In the genomic region with DNA sequence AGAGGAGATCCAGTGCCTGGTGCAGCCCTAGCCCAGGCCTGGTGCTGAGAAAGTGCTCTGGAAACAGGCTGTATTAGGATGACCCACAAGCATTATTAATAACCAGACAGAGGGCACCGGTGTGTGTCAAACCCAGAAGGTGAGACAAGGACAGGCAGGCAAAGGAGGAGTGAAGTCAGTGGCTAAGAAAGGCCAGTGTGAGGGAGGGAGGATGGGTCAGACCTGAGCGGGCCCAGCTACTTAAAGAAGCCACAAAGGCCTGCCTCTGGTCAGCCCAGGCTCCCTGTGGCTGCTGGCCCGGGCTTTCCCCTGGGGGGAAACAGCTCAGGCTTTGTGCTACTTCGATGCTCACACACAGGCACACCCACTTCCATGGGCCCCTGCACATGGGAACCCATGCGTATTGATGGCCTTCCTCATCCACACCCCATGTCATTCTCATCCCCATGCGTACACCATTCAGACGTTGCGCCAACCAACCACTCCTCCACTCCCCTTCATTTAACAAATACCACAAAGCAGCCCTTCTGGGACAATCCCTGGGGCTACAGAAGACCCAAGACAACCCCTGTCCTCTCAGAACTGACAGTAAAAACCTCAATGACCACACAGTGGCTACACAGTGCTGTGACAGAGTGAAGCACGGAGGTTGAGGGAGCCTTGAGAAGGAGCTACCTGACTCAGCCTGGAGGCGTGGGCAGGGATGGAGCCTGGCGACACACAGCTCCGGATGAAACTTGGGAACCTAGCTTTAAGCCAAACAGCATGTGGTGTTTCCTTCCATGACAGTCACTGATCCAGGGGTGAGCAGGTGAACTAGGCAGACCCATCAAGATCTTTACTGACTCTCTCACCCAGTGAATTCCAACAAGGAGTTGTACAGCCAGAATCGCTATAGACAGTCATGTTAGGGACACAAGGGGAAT, we compare ENCODE assay signal across 15 cellular contexts. TPM values are rescaled to one million over a fixed set of nuclear protein-coding genes. Genes with fewer than 3 reads are reported as not detected.
A peak's percentile ranks its signal among the peaks of the same experiment; 100 is the strongest.
DNase-seq lines count a peak whose midpoint lies in the region; ATAC-seq and TF ChIP-seq lines count a peak whose summit lies in the region.
"Had no signal": no experiment of that assay in that cellular context is flagged by ENCODE, and none has a peak within 500 bp of the region (broad histone marks: within the 10 kb centered on the region; RNA-seq: fewer than 3 reads in every experiment).

No MANE protein-coding gene starts in this region.

- H4K20me1 ChIP-seq in BLaER1 treated with 17β-estradiol and CSF1 and Interleukin-3, amounts not matched to agents 10 nM and 100 nM = no peaks in the 10 kb centered on the region

- CTCF ChIA-PET in WTC11 (lab: Charles Lee) = interaction anchor here (1.0 to 2.3 kb wide), 13 partner anchors 15 to 140 kb away, joined by 3 to 9 read pairs (median 6); partner anchors contain the start of gene MTM1

- peaks cover 4 to 19% (median 14%) of the 10 kb centered on the region in 11 experiments; a peak in 13 of 22 replicates for H3K9me3 ChIP-seq in BLaER1 treated with 17β-estradiol and CSF1 and Interleukin-3, amounts not matched to agents 10 nM and 100 nM (replicated peaks in 1 of 11)
- H3K9me3 ChIP-seq: heart right ventricle had no signal

- peak overlapping the region; percentile 15 to 92 (median 73); a peak in 20 of 22 replicates for H3K4me2 ChIP-seq in BLaER1 treated with 17β-estradiol and CSF1 and Interleukin-3, amounts not matched to agents 10 nM and 100 nM

- ATAC-seq in GM19328 (IDR thresholded peaks at IDR 0.05; ENCODE audit: unreplicated experiment) (peak; percentile 32), HG02885 (IDR thresholded peaks at IDR 0.05; ENCODE audit: poor library complexity, unreplicated experiment) (peak; percentile 49), WTC11 (no peak)

- DNase-seq in MV-4-11 (lab: John Stamatoyannopoulos, UW) (peak; percentile 6), cerebellar nuclear complex (lab: John Stamatoyannopoulos, UW) (no peak), WTC11 (ENCODE audit: low spot score) (no peak), NCI-H128 (lab: John Stamatoyannopoulos, UW; ENCODE audit: unreplicated experiment) (no peak), NCI-H1930 (lab: John Stamatoyannopoulos, UW) (no peak)
- DNase-seq: heart right ventricle; stimulated activated CD4-positive, alpha-beta T cell treated with anti-CD3 and anti-CD28 coated beads, Interleukin-4, amount 100 ng/mL, for 24 hours had no signal

- TF ChIP-seq CTCF in WTC11 (IDR thresholded peaks at IDR 0.05) = no peak

- H3K36me3 Mint-ChIP-seq in WTC11 = no peaks in the 10 kb centered on the region
- H3K36me3 Mint-ChIP-seq: IgD-negative memory B cell had no signal

- H3K27ac ChIP-seq in BLaER1 treated with 17β-estradiol and CSF1 and Interleukin-3, amounts not matched to agents 10 nM and 100 nM = peak overlapping the region in 1 of 11 experiments; percentile 5; a peak in 1 of 22 replicates

- H3K4me1 Mint-ChIP-seq in WTC11 = peaks cover 14% of the 10 kb centered on the region

- H3K9ac ChIP-seq in BLaER1 treated with 17β-estradiol and CSF1 and Interleukin-3, amounts not matched to agents 10 nM and 100 nM = peak overlapping the region in 3 of 11 experiments; percentile 9 to 21 (median 12); a peak in 3 of 22 replicates

- H3K36me3 ChIP-seq in BLaER1 treated with 17β-estradiol and CSF1 and Interleukin-3, amounts not matched to agents 10 nM and 100 nM = no peaks in the 10 kb centered on the region
- H3K36me3 ChIP-seq: heart right ventricle had no signal

- peaks cover 24% of the 10 kb centered on the region for H3K27me3 Mint-ChIP-seq in WTC11 (ENCODE audit: low read depth)
- H3K27me3 Mint-ChIP-seq: dendritic cell treated with granulocyte-macrophage colony-stimulating factor and Interleukin-4, amounts not matched to agents 40 ng/mL and 50 ng/mL, for 4 days had no signal

- no peak overlapping the region for H3K4me3 Mint-ChIP-seq in WTC11
- H3K4me3 Mint-ChIP-seq: activated T-helper 1 cell treated with anti-CD3 and anti-CD28 coated beads, Interleukin-12 subunit alpha, Interleukin-12 subunit beta, Interleukin-2, Interleukin-4 antibody, amounts not matched to agents 30 ng/mL and 10 ng/mL and 1 ng/mL, durations not matched to agents 14 hours and 24 hours and 36 hours; dendritic cell treated with granulocyte-macrophage colony-stimulating factor and Interleukin-4, amounts not matched to agents 40 ng/mL and 50 ng/mL, for 4 days; T-helper 2 cell treated with Interferon-gamma antibody and Interleukin-4, amounts not matched to agents 5 μg/mL and 100 μg/mL, for 36 hours had no signal

- POLR2A ChIA-PET in WTC11 (lab: Charles Lee) = interaction anchor here (0.6 kb wide), 1 partner anchor 177 kb away, joined by 3 read pairs; no protein-coding TSS in a partner anchor

- no peak overlapping the region for H3K27ac Mint-ChIP-seq in WTC11
- H3K27ac Mint-ChIP-seq: activated T-helper 1 cell treated with anti-CD3 and anti-CD28 coated beads, Interleukin-12 subunit alpha, Interleukin-12 subunit beta, Interleukin-2, Interleukin-4 antibody, amounts not matched to agents 30 ng/mL and 10 ng/mL and 1 ng/mL, durations not matched to agents 14 hours and 24 hours and 36 hours; dendritic cell treated with granulocyte-macrophage colony-stimulating factor and Interleukin-4, amounts not matched to agents 40 ng/mL and 50 ng/mL, for 4 days; nephron; T-helper 2 cell treated with Interferon-gamma antibody and Interleukin-4, amounts not matched to agents 5 μg/mL and 100 μg/mL, for 36 hours had no signal

- no peaks in the 10 kb centered on the region for H3K27me3 ChIP-seq in BLaER1 treated with 17β-estradiol and CSF1 and Interleukin-3, amounts not matched to agents 10 nM and 100 nM

- no peak overlapping the region for H3K4me3 ChIP-seq in BLaER1 treated with 17β-estradiol and CSF1 and Interleukin-3, amounts not matched to agents 10 nM and 100 nM
- H3K4me3 ChIP-seq: heart right ventricle had no signal

- no peaks in the 10 kb centered on the region for H3K9me3 Mint-ChIP-seq in WTC11
- H3K9me3 Mint-ChIP-seq: activated T-helper 1 cell treated with anti-CD3 and anti-CD28 coated beads, Interleukin-12 subunit alpha, Interleukin-12 subunit beta, Interleukin-2, Interleukin-4 antibody, amounts not matched to agents 30 ng/mL and 10 ng/mL and 1 ng/mL, durations not matched to agents 14 hours and 24 hours and 36 hours; dendritic cell treated with granulocyte-macrophage colony-stimulating factor and Interleukin-4, amounts not matched to agents 40 ng/mL and 50 ng/mL, for 4 days; T-helper 2 cell treated with Interferon-gamma antibody and Interleukin-4, amounts not matched to agents 5 μg/mL and 100 μg/mL, for 36 hours had no signal

- peaks cover 34 to 76% (median 67%) of the 10 kb centered on the region in 10 experiments for H3K4me1 ChIP-seq in BLaER1 treated with 17β-estradiol and CSF1 and Interleukin-3, amounts not matched to agents 10 nM and 100 nM

TF ChIP-seq in WTC11, 78 proteins besides CTCF, POLR2A, EP300 and RAD21 (continues in another document):
- no peak for TF ChIP-seq JUN (CRISPR knock-in tag; IDR thresholded peaks at IDR 0.05)
- TF ChIP-seq KAT7 (CRISPR knock-in tag; IDR thresholded peaks at IDR 0.05; ENCODE audit: borderline replicate concordance) = no peak
- TF ChIP-seq, protein P1, sequence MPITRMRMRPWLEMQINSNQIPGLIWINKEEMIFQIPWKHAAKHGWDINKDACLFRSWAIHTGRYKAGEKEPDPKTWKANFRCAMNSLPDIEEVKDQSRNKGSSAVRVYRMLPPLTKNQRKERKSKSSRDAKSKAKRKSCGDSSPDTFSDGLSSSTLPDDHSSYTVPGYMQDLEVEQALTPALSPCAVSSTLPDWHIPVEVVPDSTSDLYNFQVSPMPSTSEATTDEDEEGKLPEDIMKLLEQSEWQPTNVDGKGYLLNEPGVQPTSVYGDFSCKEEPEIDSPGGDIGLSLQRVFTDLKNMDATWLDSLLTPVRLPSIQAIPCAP (CRISPR knock-in tag; IDR thresholded peaks at IDR 0.05) = no peak
- TF ChIP-seq, protein P2, sequence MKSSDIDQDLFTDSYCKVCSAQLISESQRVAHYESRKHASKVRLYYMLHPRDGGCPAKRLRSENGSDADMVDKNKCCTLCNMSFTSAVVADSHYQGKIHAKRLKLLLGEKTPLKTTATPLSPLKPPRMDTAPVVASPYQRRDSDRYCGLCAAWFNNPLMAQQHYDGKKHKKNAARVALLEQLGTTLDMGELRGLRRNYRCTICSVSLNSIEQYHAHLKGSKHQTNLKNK (CRISPR knock-in tag; IDR thresholded peaks at IDR 0.05) = no peak
- no peak for TF ChIP-seq ZNF512 (CRISPR knock-in tag; IDR thresholded peaks at IDR 0.05; ENCODE audit: borderline replicate concordance)

RNA-seq across cellular contexts. Expression of gene MTM1, which starts 24.9 kb away (rescaled TPM):
- 7.6 to 10.4 TPM (median 8.6 TPM) in 3 replicates for total RNA-seq in WTC11 (2021)
